ENCODE assay signal across 10 cellular contexts in genomic region chr4:1981251-1982055, GRCh38. TPM values are rescaled to one million over a fixed set of nuclear protein-coding genes. Genes with fewer than 3 reads are reported as not detected.
DNase-seq lines count a peak whose midpoint lies in the region; ATAC-seq and TF ChIP-seq lines count a peak whose summit lies in the region.
"Had no signal": no experiment of that assay in that cellular context is flagged by ENCODE, and none has a peak within 500 bp of the region (broad histone marks: within the 10 kb centered on the region; RNA-seq: fewer than 3 reads in every experiment).

No MANE protein-coding gene starts in this region.

- no peaks in the 10 kb centered on the region for H3K27me3 ChIP-seq in WERI-Rb-1 (ENCODE audit: insufficient read depth, low read depth, severe bottlenecking)
- H3K27me3 ChIP-seq: MG63, pancreas had no signal

- H3K4me3 ChIP-seq in WERI-Rb-1 (ENCODE audit: low read depth, low read length) = no peak overlapping the region
- H3K4me3 ChIP-seq: MG63, pancreas had no signal

- TF ChIP-seq CTCF in WERI-Rb-1 (IDR thresholded peaks at IDR 0.05; ENCODE audit: low read depth, low read length) = no peak

- H3K36me3 ChIP-seq in WERI-Rb-1 = peaks cover 100% of the 10 kb centered on the region

- DNase-seq in AG08396 (ENCODE audit: low spot score) = peak; percentile 74
- peak; percentile 45 for DNase-seq in Daoy (ENCODE audit: low read depth)
- peak; percentile 52 for DNase-seq in WERI-Rb-1
- peak; percentile 15 for DNase-seq in iris pigment epithelial cell (ENCODE audit: low read depth)
- no peak for DNase-seq in ureter (ENCODE audit: low spot score)
- no peak for DNase-seq in OCI-M2 (lab: John Stamatoyannopoulos, UW; ENCODE audit: unreplicated experiment)
- DNase-seq in glomerular visceral epithelial cell (ENCODE audit: extremely low spot score) = no peak
- DNase-seq: MG63, pancreas had no signal

- H3K27ac ChIP-seq in WERI-Rb-1 = no peak overlapping the region
- H3K27ac ChIP-seq: pancreas had no signal

- no peaks in the 10 kb centered on the region for H3K9me3 ChIP-seq in WERI-Rb-1 (ENCODE audit: severe bottlenecking)
- H3K9me3 ChIP-seq: MG63, pancreas had no signal

- no peak for ATAC-seq in HG02642 (IDR thresholded peaks at IDR 0.05; ENCODE audit: poor library complexity, unreplicated experiment)

RNA-seq across cellular contexts. Expression of gene NELFA, which starts 27.3 kb away (rescaled TPM):
- 22.9 and 27.4 TPM in 2 replicates for total RNA-seq in Daoy (2014; rRNA removed; shearing (Covaris generic))
- total RNA-seq in ureter = 50.7 TPM

Comparison
In these comparisons a context has a peak if more than half of its experiments do, and no peak if none do; other contexts are left out.
1. DNase-seq: peak in AG08396 (single experiment), Daoy (single experiment), WERI-Rb-1 (single experiment) and iris pigment epithelial cell (single experiment); none in ureter (single experiment), OCI-M2 (single experiment) and glomerular visceral epithelial cell (single experiment).